In genomic region chr16:56732832-56733231, GRCh38 we compare ENCODE assay signal across 14 cellular contexts. TPM values are rescaled to one million over a fixed set of nuclear protein-coding genes. Genes with fewer than 3 reads are reported as not detected.
A peak's percentile ranks its signal among the peaks of the same experiment; 100 is the strongest.
DNase-seq lines count a peak whose midpoint lies in the region; ATAC-seq and TF ChIP-seq lines count a peak whose summit lies in the region.
"Had no signal": no experiment of that assay in that cellular context is flagged by ENCODE, and none has a peak within 500 bp of the region (broad histone marks: within the 10 kb centered on the region; RNA-seq: fewer than 3 reads in every experiment).

No MANE protein-coding gene starts in this region.

- DNase-seq in GM10266 (ENCODE audit: extremely low spot score): peak; percentile 61
- DNase-seq in activated naive CD8-positive, alpha-beta T cell treated with anti-CD3 and anti-CD28 coated beads, Interleukin-2, amount 50 U/mL, for 24 hours: peak; percentile 25
- DNase-seq in effector memory CD4-positive, alpha-beta T cell: no peak
- DNase-seq in NCI-H526 treated with DMSO at 0.1 percent for 48 hours (lab: John Stamatoyannopoulos, UW): no peak
- DNase-seq in prostate gland (ENCODE audit: low spot score): no peak
- DNase-seq in HUDEP-2 (lab: John Stamatoyannopoulos, UW; ENCODE audit: unreplicated experiment in 76 of 76): no peak
- DNase-seq: activated gamma-delta T cell, left ventricle myocardium inferior, NCI-H345 had no signal

- no peak overlapping the region for H3K4me3 ChIP-seq in effector memory CD4-positive, alpha-beta T cell (ENCODE audit: insufficient read depth, low read depth, low read length, poor library complexity, severe bottlenecking)
- no peak overlapping the region for H3K4me3 ChIP-seq in prostate gland
- H3K4me3 ChIP-seq: left ventricle myocardium inferior, SK-N-MC had no signal

- no peaks in the 10 kb centered on the region for H3K9me3 Mint-ChIP-seq in activated naive CD8-positive, alpha-beta T cell treated with anti-CD3 and anti-CD28 coated beads, Interleukin-2, amount 50 U/mL, for 24 hours

- no peak overlapping the region for H3K27ac Mint-ChIP-seq in activated naive CD8-positive, alpha-beta T cell treated with anti-CD3 and anti-CD28 coated beads, Interleukin-2, amount 50 U/mL, for 24 hours

- peaks cover 14% of the 10 kb centered on the region for H3K4me1 ChIP-seq in effector memory CD4-positive, alpha-beta T cell (ENCODE audit: control insufficient read depth, insufficient read depth, low read length, poor library complexity, severe bottlenecking)
- H3K4me1 ChIP-seq in prostate gland (replicated peaks): no peaks in the 10 kb centered on the region

- peaks cover 16% of the 10 kb centered on the region for H3K4me1 Mint-ChIP-seq in activated naive CD8-positive, alpha-beta T cell treated with anti-CD3 and anti-CD28 coated beads, Interleukin-2, amount 50 U/mL, for 24 hours

- intact Hi-C loops in prostate gland (cut with DNase I): loop anchor here (10.0 kb wide), 1 partner anchor 202 kb away; the partner anchor contains the start of gene HERPUD1

- no peak overlapping the region for H3K4me3 Mint-ChIP-seq in activated naive CD8-positive, alpha-beta T cell treated with anti-CD3 and anti-CD28 coated beads, Interleukin-2, amount 50 U/mL, for 24 hours

- no peaks in the 10 kb centered on the region for H3K27me3 Mint-ChIP-seq in activated naive CD8-positive, alpha-beta T cell treated with anti-CD3 and anti-CD28 coated beads, Interleukin-2, amount 50 U/mL, for 24 hours

- ATAC-seq in GM18511 (IDR thresholded peaks at IDR 0.05; ENCODE audit: unreplicated experiment) (peak; percentile 45), HG02884 (IDR thresholded peaks at IDR 0.05; ENCODE audit: unreplicated experiment) (peak; percentile 45)
- ATAC-seq in activated naive CD8-positive, alpha-beta T cell treated with anti-CD3 and anti-CD28 coated beads, Interleukin-2, amount 50 U/mL, for 24 hours: peak; percentile 87

- no peaks in the 10 kb centered on the region for H3K36me3 ChIP-seq in effector memory CD4-positive, alpha-beta T cell (ENCODE audit: control insufficient read depth, insufficient read depth, low read length)
- no peaks in the 10 kb centered on the region for H3K36me3 ChIP-seq in prostate gland
- H3K36me3 ChIP-seq: left ventricle myocardium inferior had no signal

- H3K36me3 Mint-ChIP-seq in activated naive CD8-positive, alpha-beta T cell treated with anti-CD3 and anti-CD28 coated beads, Interleukin-2, amount 50 U/mL, for 24 hours (ENCODE audit: low read depth): peaks cover 4% of the 10 kb centered on the region

- TF ChIP-seq CTCF in GM10266 (IDR thresholded peaks at IDR 0.05; ENCODE audit: control insufficient read depth, insufficient read depth, low read depth, missing control alignments) (no peak), prostate gland (IDR thresholded peaks at IDR 0.05) (no peak)

- 88% methylated on average over 1 of the region's 1 CpG for WGBS in prostate gland

- no peaks in the 10 kb centered on the region for H3K27me3 ChIP-seq in effector memory CD4-positive, alpha-beta T cell (replicated peaks; ENCODE audit: control insufficient read depth, insufficient read depth, low read length, poor library complexity, severe bottlenecking)
- H3K27me3 ChIP-seq in prostate gland (replicated peaks; ENCODE audit: insufficient read depth): no peaks in the 10 kb centered on the region

- H3K27ac ChIP-seq in effector memory CD4-positive, alpha-beta T cell (ENCODE audit: insufficient read depth, low read length, poor library complexity, severe bottlenecking): no peak overlapping the region
- no peak overlapping the region for H3K27ac ChIP-seq in prostate gland
- H3K27ac ChIP-seq: C4-2B, left ventricle myocardium inferior, SK-N-MC, VCaP had no signal

- H3K9me3 ChIP-seq in effector memory CD4-positive, alpha-beta T cell (ENCODE audit: control insufficient read depth, low read length): no peaks in the 10 kb centered on the region
- H3K9me3 ChIP-seq in prostate gland: no peaks in the 10 kb centered on the region
- H3K9me3 ChIP-seq: left ventricle myocardium inferior had no signal

- no peak for TF ChIP-seq POLR2A in prostate gland (IDR thresholded peaks at IDR 0.05)

RNA-seq across cellular contexts. Expression of gene NUP93, which starts 2.9 kb away (rescaled TPM):
- total RNA-seq in prostate gland: 10 to 100 TPM; 38.8 to 73.3 TPM

RNA-seq across cellular contexts. Expression of gene MT1X, which starts 50.6 kb away (rescaled TPM):
- 100 to 1,000 TPM; 268 to 697 TPM for total RNA-seq in prostate gland

Comparison
In these comparisons a context has a peak if more than half of its experiments do, and no peak if none do; other contexts are left out.
1. DNase-seq: peak in GM10266 (single experiment) and activated naive CD8-positive, alpha-beta T cell treated with anti-CD3 and anti-CD28 coated beads, Interleukin-2, amount 50 U/mL, for 24 hours (single experiment); none in effector memory CD4-positive, alpha-beta T cell (0 of 3), NCI-H526 treated with DMSO at 0.1 percent for 48 hours (single experiment), prostate gland (single experiment) and HUDEP-2 (0 of 76).
2. Peak in every context shown above with its lines, with median percentiles within 50 percentile points of each other: ATAC-seq.